Comparison of ENCODE assay signal across 9 cellular contexts in genomic region chr11:78030429-78031325, GRCh38. TPM values are rescaled to one million over a fixed set of nuclear protein-coding genes. Genes with fewer than 3 reads are reported as not detected.
DNase-seq lines count a peak whose midpoint lies in the region; ATAC-seq, FAIRE-seq and TF ChIP-seq lines count a peak whose summit lies in the region.
"Had no signal": no experiment of that assay in that cellular context is flagged by ENCODE, and none has a peak within 500 bp of the region (broad histone marks: within the 10 kb centered on the region; RNA-seq: fewer than 3 reads in every experiment).

No MANE protein-coding gene starts in this region.

- H3K4me3 Mint-ChIP-seq in natural killer cell = no peak overlapping the region

- no peak overlapping the region for H2AFZ ChIP-seq in K562 (ENCODE audit: low read depth, low read length)

- H3K9ac ChIP-seq in K562 (ENCODE audit: insufficient read depth in 1 of 2, low read depth in 2 of 2, low read length in 2 of 2) = peak overlapping the region in 1 of 2 experiments; percentile 56; a peak in 2 of 4 replicates

- no peaks in the 10 kb centered on the region for H3K9me1 ChIP-seq in K562 (ENCODE audit: control insufficient read depth, insufficient read depth, low read length)

- H3K79me2 ChIP-seq in K562 (ENCODE audit: control insufficient read depth, insufficient read depth, low read length) = no peaks in the 10 kb centered on the region

- H4K20me1 ChIP-seq in K562 (replicated peaks; ENCODE audit: control insufficient read depth, insufficient read depth, low read length) = no peaks in the 10 kb centered on the region

- CTCF ChIA-PET in K562 (lab: Yijun Ruan, JAX; ENCODE audit: low intra/inter-chr PET ratio) (no interaction called here), GM10248 (lab: Yijun Ruan, JAX) (interaction anchor here (1.0 to 8.2 kb wide), 3 partner anchors 10 to 31 kb away, joined by 3 to 89 read pairs (median 3); no protein-coding TSS in a partner anchor)

- POLR2A ChIA-PET in K562 (lab: Yijun Ruan, JAX) = interaction anchor here (0.7 to 1.1 kb wide), 4 partner anchors 9 to 702 kb away, joined by 3 to 4 read pairs (median 3); no protein-coding TSS in a partner anchor
- POLR2A ChIA-PET in GM10248 (lab: Yijun Ruan, JAX) = interaction anchor here (2.0 kb wide), 1 partner anchor 36 kb away, joined by 6 read pairs; no protein-coding TSS in a partner anchor

- no peaks in the 10 kb centered on the region for H3K9me3 Mint-ChIP-seq in natural killer cell

- intact Hi-C loops in K562 (cut with micrococcal nuclease) (no loop called here), left lung (cut with DNase I) (no loop called here), aorta (cut with DNase I) (no loop called here), natural killer cell (cut with micrococcal nuclease) (no loop called here)

- H3K4me1 Mint-ChIP-seq in natural killer cell = no peaks in the 10 kb centered on the region

- H3K9me3 ChIP-seq in K562 (replicated peaks; ENCODE audit: control insufficient read depth, insufficient read depth, low read depth, low read length) (no peaks in the 10 kb centered on the region), left lung (no peaks in the 10 kb centered on the region), aorta (ENCODE audit: control insufficient read depth, low read length) (no peaks in the 10 kb centered on the region)

- H3K4me2 ChIP-seq in K562 (ENCODE audit: insufficient read depth, low read length) = no peak overlapping the region

- FAIRE-seq in K562 (lab: Jason Lieb, UNC) = no peak
- FAIRE-seq: TTC549 had no signal

- no peaks in the 10 kb centered on the region for H3K36me3 ChIP-seq in K562 (ENCODE audit: control insufficient read depth, insufficient read depth, low read length)
- H3K36me3 ChIP-seq in left lung = no peaks in the 10 kb centered on the region
- H3K36me3 ChIP-seq in aorta (ENCODE audit: control insufficient read depth in 1 of 2, insufficient read depth in 2 of 2, low read length in 1 of 2) = no peaks in the 10 kb centered on the region

- TF ChIP-seq CTCF in C4-2B (conservative IDR thresholded peaks at IDR 0.05) (no peak), K562 (IDR thresholded peaks at IDR 0.05 in 2 of 3, conservative IDR thresholded peaks at IDR 0.05 in 1 of 3; ENCODE audit: insufficient read depth in 2 of 3, low read depth in 1 of 3, low read length in 3 of 3) (no peak), left lung (IDR thresholded peaks at IDR 0.05) (no peak), natural killer cell (IDR thresholded peaks at IDR 0.05) (no peak), GM10248 (IDR thresholded peaks at IDR 0.05; ENCODE audit: control extremely low read depth, extremely low read depth, low read depth, missing control alignments) (no peak)

- 57% methylated on average over 7 of the region's 7 CpGs for WGBS in K562 (ENCODE audit: insufficient coverage, low coverage, missing lambda C conversion rate)
- 15 to 17% methylated on average over 7 of the region's 7 CpGs for WGBS in aorta, 2 donors

- DNase-seq in NCI-H2029 treated with DMSO at 0.1 percent for 48 hours (lab: John Stamatoyannopoulos, UW) (peak; percentile 97), K562 (ENCODE audit: extremely low read depth in 1 of 4, low spot score in 3 of 4) (no peak), left lung (peak; percentile 72 to 85), aorta (peak; percentile 71 to 82), natural killer cell (no peak), GM19240 (ENCODE audit: insufficient read length, low spot score) (no peak), GM10248 (ENCODE audit: extremely low spot score) (no peak)

- TF ChIP-seq EP300 in K562 (IDR thresholded peaks at IDR 0.05; ENCODE audit: low read length) = no peak

- no peak for TF ChIP-seq RAD21 in K562 (CRISPR knock-in tag; conservative IDR thresholded peaks at IDR 0.05 in 1 of 2, IDR thresholded peaks at IDR 0.05 in 1 of 2)

- H3K27ac ChIP-seq in C4-2B (peak overlapping the region; percentile 13), K562 (ENCODE audit: extremely low read depth, low read depth, low read length) (no peak overlapping the region), left lung (peak overlapping the region in 1 of 2 donors; percentile 23), aorta (ENCODE audit: low read depth in 1 of 2, low read length in 2 of 2) (no peak overlapping the region)

- ATAC-seq in K562 (no peak), left lung (peak; percentile 96), aorta (ENCODE audit: low FRiP score) (peak; percentile 81), natural killer cell (no peak)

- no peak for TF ChIP-seq POLR2A in K562 (conservative IDR thresholded peaks at IDR 0.05)

- BruUV-seq in K562 (replicated peaks; lab: Mats Ljungman, UMichigan) = no TSS peak

- H3K27me3 ChIP-seq in K562 (ENCODE audit: control insufficient read depth in 2 of 2, insufficient read depth in 2 of 2, low read length in 2 of 2) (no peaks in the 10 kb centered on the region), left lung (no peaks in the 10 kb centered on the region), aorta (ENCODE audit: control insufficient read depth in 1 of 2, insufficient read depth in 2 of 2, low read length in 1 of 2) (no peaks in the 10 kb centered on the region)

- H3K27ac Mint-ChIP-seq in natural killer cell = no peak overlapping the region

- H3K4me3 ChIP-seq in K562 (no peak overlapping the region), left lung (no peak overlapping the region), aorta (ENCODE audit: low read length in 2 of 2) (no peak overlapping the region)

- H3K27me3 Mint-ChIP-seq in natural killer cell (ENCODE audit: low read depth in 2 of 2) = no peaks in the 10 kb centered on the region

- H3K36me3 Mint-ChIP-seq in natural killer cell = no peaks in the 10 kb centered on the region

- in situ Hi-C loops in K562 (cut with MboI) = no loop called here

- H3K4me1 ChIP-seq in K562 (replicated peaks in 1 of 2; ENCODE audit: control insufficient read depth in 2 of 2, insufficient read depth in 2 of 2, low read length in 2 of 2) (peaks cover 6 to 25% of the 10 kb centered on the region in 2 experiments), left lung (peaks cover 7% of the 10 kb centered on the region in 2 donors), aorta (ENCODE audit: control insufficient read depth in 1 of 2, insufficient read depth in 2 of 2, low read length in 2 of 2) (no peaks in the 10 kb centered on the region)

RNA-seq across cellular contexts. Expression of gene KCTD14, which starts 7.6 kb away (rescaled TPM):
- total RNA-seq in K562 (2011; cell fraction: chromatin; rRNA removed; ENCODE audit: low replicate concordance) = 0.40 and 0.51 TPM in 2 replicates
- total RNA-seq in K562 (2011; cell fraction: nucleolus; rRNA removed) = 0.39 TPM in 1 of 2 replicates, not detected in the other
- total RNA-seq in K562 (2011; cell fraction: nucleoplasm; rRNA removed) = 0.29 TPM in 1 of 2 replicates, not detected in the other
- total RNA-seq in K562 (2014; rRNA removed) (0.08 TPM in 1 of 2 replicates, not detected in the other), K562 (2014; rRNA removed; fragmentation: Illumina TruSeq; extraction: Trizol) (0.11 TPM in 1 of 2 replicates, not detected in the other), K562 (2015; rRNA removed; fragmentation: Illumina TruSeq; extraction: Trizol) (0.14 and 0.15 TPM in 2 replicates), K562 (2021) (0.09 and 0.29 TPM in 2 replicates), left lung (10 to 100 TPM; 17.7 to 19.2 TPM), aorta (1 to 10 TPM; 1.7 to 2.0 TPM), natural killer cell (under 1 TPM in 2 of 3 donors, not detected in 1; 0.28 to 0.32 TPM)
- polyA plus RNA-seq in K562 (2011; rRNA removed) (0.11 and 0.20 TPM in 2 replicates), K562 (2014; fragmentation: Illumina TruSeq; extraction: Trizol) (0.14 and 0.30 TPM in 2 replicates), K562 (2014; fragmentation: Nextera tagmentation; extraction: Ambion mirVana) (under 1 TPM in 1 of 2 experiments, not detected in 1; 0.29 TPM), K562 (2014; rRNA removed) (0.04 TPM in 1 of 2 replicates, not detected in the other), aorta (1 to 10 TPM in 1 of 2 donors, under 1 TPM in 1; 0.05 to 1.0 TPM)
- polyA plus RNA-seq in K562 (2011; cell fraction: cytosol; rRNA removed) = 0.10 TPM in 1 of 2 replicates, not detected in the other
- polyA plus RNA-seq in K562 (2011; cell fraction: nucleus; rRNA removed) = 0.07 and 0.21 TPM in 2 replicates
- 0.14 and 0.32 TPM in 2 replicates for polyA plus RNA-seq in K562 (2012)
- 0.18 TPM in 1 of 2 replicates, not detected in the other for polyA minus RNA-seq in K562 (2011; rRNA and poly(A)+ RNA removed)
- not detected in 2 replicates for polyA minus RNA-seq in K562 (2011; cell fraction: cytosol; rRNA and poly(A)+ RNA removed)
- not detected in 2 replicates for polyA minus RNA-seq in K562 (2011; cell fraction: nucleus; rRNA and poly(A)+ RNA removed)

RNA-seq across cellular contexts. Expression of gene THRSP, which starts 33.0 kb away (rescaled TPM):
- 2.3 and 2.8 TPM in 2 replicates for total RNA-seq in K562 (2011; cell fraction: chromatin; rRNA removed; ENCODE audit: low replicate concordance)
- total RNA-seq in K562 (2011; cell fraction: nucleolus; rRNA removed) = 2.2 and 2.5 TPM in 2 replicates
- 1.8 and 2.3 TPM in 2 replicates for total RNA-seq in K562 (2011; cell fraction: nucleoplasm; rRNA removed)
- total RNA-seq in K562 (2014; rRNA removed) = 0.24 and 0.36 TPM in 2 replicates
- not detected in 2 replicates for total RNA-seq in K562 (2014; rRNA removed; fragmentation: Illumina TruSeq; extraction: Trizol)
- total RNA-seq in K562 (2015; rRNA removed; fragmentation: Illumina TruSeq; extraction: Trizol) = not detected in 2 replicates
- total RNA-seq in K562 (2021) = 0.16 and 0.31 TPM in 2 replicates
- polyA plus RNA-seq in K562 (2011; rRNA removed) = 0.29 and 0.43 TPM in 2 replicates
- 0.15 and 0.18 TPM in 2 replicates for polyA plus RNA-seq in K562 (2011; cell fraction: cytosol; rRNA removed)
- 1.0 and 1.1 TPM in 2 replicates for polyA plus RNA-seq in K562 (2011; cell fraction: nucleus; rRNA removed)
- 0.13 and 1.6 TPM in 2 replicates for polyA plus RNA-seq in K562 (2012)
- polyA plus RNA-seq in K562 (2014; fragmentation: Illumina TruSeq; extraction: Trizol) = 0.28 TPM in 2 replicates
- polyA plus RNA-seq in K562 (2014; fragmentation: Nextera tagmentation; extraction: Ambion mirVana) = under 1 TPM; 0.23 to 0.34 TPM
- 0.09 and 0.56 TPM in 2 replicates for polyA plus RNA-seq in K562 (2014; rRNA removed)
- polyA minus RNA-seq in K562 (2011; rRNA and poly(A)+ RNA removed) = 0.74 TPM in 1 of 2 replicates, not detected in the other
- polyA minus RNA-seq in K562 (2011; cell fraction: cytosol; rRNA and poly(A)+ RNA removed) = not detected in 2 replicates
- 0.54 TPM in 1 of 2 replicates, not detected in the other for polyA minus RNA-seq in K562 (2011; cell fraction: nucleus; rRNA and poly(A)+ RNA removed)
- total RNA-seq in left lung = not detected
- total RNA-seq in aorta = 1 to 10 TPM in 1 of 2 donors, not detected in 1; 2.7 TPM
- polyA plus RNA-seq in aorta = 1 to 10 TPM in 1 of 2 donors, not detected in 1; 1.4 TPM
- total RNA-seq in natural killer cell = not detected

RNA-seq across cellular contexts. Expression of gene INTS4, which starts 36.2 kb away (rescaled TPM):
- total RNA-seq in K562 (2011; cell fraction: chromatin; rRNA removed; ENCODE audit: low replicate concordance) = 159 and 242 TPM in 2 replicates
- total RNA-seq in K562 (2011; cell fraction: nucleolus; rRNA removed) = 85.3 and 92.9 TPM in 2 replicates
- 108 and 134 TPM in 2 replicates for total RNA-seq in K562 (2011; cell fraction: nucleoplasm; rRNA removed)
- 28.4 and 35.8 TPM in 2 replicates for total RNA-seq in K562 (2014; rRNA removed)
- total RNA-seq in K562 (2014; rRNA removed; fragmentation: Illumina TruSeq; extraction: Trizol) = 50.8 and 53.4 TPM in 2 replicates
- total RNA-seq in K562 (2015; rRNA removed; fragmentation: Illumina TruSeq; extraction: Trizol) = 38.5 and 42.6 TPM in 2 replicates
- 48.3 and 49.9 TPM in 2 replicates for total RNA-seq in K562 (2021)
- 48.0 and 48.1 TPM in 2 replicates for polyA plus RNA-seq in K562 (2011; rRNA removed)
- polyA plus RNA-seq in K562 (2011; cell fraction: cytosol; rRNA removed) = 42.6 and 44.6 TPM in 2 replicates
- 138 and 151 TPM in 2 replicates for polyA plus RNA-seq in K562 (2011; cell fraction: nucleus; rRNA removed)
- polyA plus RNA-seq in K562 (2012) = 34.4 and 51.3 TPM in 2 replicates
- 35.0 and 41.7 TPM in 2 replicates for polyA plus RNA-seq in K562 (2014; fragmentation: Illumina TruSeq; extraction: Trizol)
- polyA plus RNA-seq in K562 (2014; fragmentation: Nextera tagmentation; extraction: Ambion mirVana) = 10 to 100 TPM; 31.1 to 44.5 TPM
- 44.6 and 45.0 TPM in 2 replicates for polyA plus RNA-seq in K562 (2014; rRNA removed)
- polyA minus RNA-seq in K562 (2011; rRNA and poly(A)+ RNA removed) = 77.0 and 79.3 TPM in 2 replicates
- polyA minus RNA-seq in K562 (2011; cell fraction: cytosol; rRNA and poly(A)+ RNA removed) = 22.6 and 34.1 TPM in 2 replicates
- polyA minus RNA-seq in K562 (2011; cell fraction: nucleus; rRNA and poly(A)+ RNA removed) = 72.7 and 114 TPM in 2 replicates
- total RNA-seq in left lung = 10 to 100 TPM; 31.1 to 31.2 TPM
- total RNA-seq in aorta = 10 to 100 TPM; 25.4 to 40.2 TPM
- 10 to 100 TPM; 11.6 to 37.1 TPM for polyA plus RNA-seq in aorta
- total RNA-seq in natural killer cell = 10 to 100 TPM; 65.2 to 97.8 (median 67.5) TPM

RNA-seq across cellular contexts. Expression of gene NDUFC2, which starts 49.0 kb away (rescaled TPM):
- 48.5 and 69.6 TPM in 2 replicates for total RNA-seq in K562 (2011; cell fraction: chromatin; rRNA removed; ENCODE audit: low replicate concordance)
- 160 and 217 TPM in 2 replicates for total RNA-seq in K562 (2011; cell fraction: nucleolus; rRNA removed)
- total RNA-seq in K562 (2011; cell fraction: nucleoplasm; rRNA removed) = 103 and 113 TPM in 2 replicates
- total RNA-seq in K562 (2014; rRNA removed) = 269 and 325 TPM in 2 replicates
- 156 and 168 TPM in 2 replicates for total RNA-seq in K562 (2014; rRNA removed; fragmentation: Illumina TruSeq; extraction: Trizol)
- total RNA-seq in K562 (2015; rRNA removed; fragmentation: Illumina TruSeq; extraction: Trizol) = 504 and 554 TPM in 2 replicates
- 442 and 486 TPM in 2 replicates for total RNA-seq in K562 (2021)
- 229 and 257 TPM in 2 replicates for polyA plus RNA-seq in K562 (2011; rRNA removed)
- polyA plus RNA-seq in K562 (2011; cell fraction: cytosol; rRNA removed) = 517 and 937 TPM in 2 replicates
- polyA plus RNA-seq in K562 (2011; cell fraction: nucleus; rRNA removed) = 85.7 and 88.0 TPM in 2 replicates
- 593 and 1,047 TPM in 2 replicates for polyA plus RNA-seq in K562 (2012)
- polyA plus RNA-seq in K562 (2014; fragmentation: Illumina TruSeq; extraction: Trizol) = 355 and 561 TPM in 2 replicates
- 1,000 to 10,000 TPM in 1 of 2 experiments, 100 to 1,000 TPM in 1; 987 to 1,119 TPM for polyA plus RNA-seq in K562 (2014; fragmentation: Nextera tagmentation; extraction: Ambion mirVana)
- 473 and 511 TPM in 2 replicates for polyA plus RNA-seq in K562 (2014; rRNA removed)
- polyA minus RNA-seq in K562 (2011; rRNA and poly(A)+ RNA removed) = 20.7 and 29.0 TPM in 2 replicates
- polyA minus RNA-seq in K562 (2011; cell fraction: cytosol; rRNA and poly(A)+ RNA removed) = 93.0 and 102 TPM in 2 replicates
- polyA minus RNA-seq in K562 (2011; cell fraction: nucleus; rRNA and poly(A)+ RNA removed) = 37.6 and 79.6 TPM in 2 replicates
- 100 to 1,000 TPM; 182 to 224 TPM for total RNA-seq in left lung
- total RNA-seq in aorta = 100 to 1,000 TPM; 105 to 154 TPM
- polyA plus RNA-seq in aorta = 100 to 1,000 TPM; 138 to 174 TPM
- total RNA-seq in natural killer cell = 10 to 100 TPM; 51.8 to 75.4 (median 60.2) TPM

Comparison
In these comparisons a context has a peak if more than half of its experiments do, and no peak if none do; other contexts are left out.
1. DNase-seq: peak in NCI-H2029 treated with DMSO at 0.1 percent for 48 hours (single experiment), left lung (2 of 2) and aorta (2 of 2); none in K562 (0 of 4), natural killer cell (single experiment), GM19240 (single experiment) and GM10248 (single experiment).
2. ATAC-seq: peak in left lung (single experiment) and aorta (single experiment); none in K562 (single experiment) and natural killer cell (0 of 3).
3. RNA of gene KCTD14, which starts 7.6 kb away (total RNA-seq): 17.7 to 19.2 TPM in left lung; 1.7 to 2.0 TPM in aorta, 0.28 to 0.32 TPM in natural killer cell and 0.08 to 0.51 TPM in K562; every median in the first group is over 4 times any median in the second.